In genomic region chr11:65545853-65546216, GRCh38 we compare ENCODE assay signal across 9 cellular contexts. TPM values are rescaled to one million over a fixed set of nuclear protein-coding genes. Genes with fewer than 3 reads are reported as not detected.
DNase-seq lines count a peak whose midpoint lies in the region; ATAC-seq and TF ChIP-seq lines count a peak whose summit lies in the region.
"Had no signal": no experiment of that assay in that cellular context is flagged by ENCODE, and none has a peak within 500 bp of the region (broad histone marks: within the 10 kb centered on the region; RNA-seq: fewer than 3 reads in every experiment).

No MANE protein-coding gene starts in this region.

- no peak for ATAC-seq in effector memory CD8-positive, alpha-beta T cell (replicated peaks)

- H3K36me3 Mint-ChIP-seq in Calu3 (ENCODE audit: insufficient read depth, unreplicated experiment) (peaks cover 78% of the 10 kb centered on the region), neural crest cell (ENCODE audit: low read depth) (no peaks in the 10 kb centered on the region)
- peaks cover 13% of the 10 kb centered on the region for H3K36me3 Mint-ChIP-seq in effector memory CD8-positive, alpha-beta T cell (ENCODE audit: insufficient read depth)

- no peak for DNase-seq in Calu3
- DNase-seq in NCI-H2227 (lab: John Stamatoyannopoulos, UW; ENCODE audit: unreplicated experiment), result peak; percentile 39
- DNase-seq in effector memory CD8-positive, alpha-beta T cell, result no peak
- no peak for DNase-seq in neural crest cell (ENCODE audit: low read depth, low spot score)
- no peak for DNase-seq in NAMALWA (ENCODE audit: low spot score)
- DNase-seq in substantia nigra (lab: John Stamatoyannopoulos, UW), result no peak
- DNase-seq in NCI-H526 treated with DMSO at 0.1 percent for 48 hours (lab: John Stamatoyannopoulos, UW), result no peak
- no peak for DNase-seq in NCI-H1417 (lab: John Stamatoyannopoulos, UW)
- DNase-seq: cerebellar nuclear complex had no signal

- H3K9me3 Mint-ChIP-seq in Calu3 (ENCODE audit: low read depth, unreplicated experiment), result no peaks in the 10 kb centered on the region
- H3K9me3 Mint-ChIP-seq in effector memory CD8-positive, alpha-beta T cell, result no peaks in the 10 kb centered on the region
- no peaks in the 10 kb centered on the region for H3K9me3 Mint-ChIP-seq in neural crest cell

- H3K27ac ChIP-seq in substantia nigra (ENCODE audit: low read depth, low read length, poor library complexity, severe bottlenecking), result no peak overlapping the region

- intact Hi-C loops in Calu3 (cut with micrococcal nuclease; ENCODE audit: unreplicated experiment), result no loop called here

- peak overlapping the region; percentile 54 for H3K4me3 Mint-ChIP-seq in Calu3 (ENCODE audit: low read depth, unreplicated experiment)
- H3K4me3 Mint-ChIP-seq in effector memory CD8-positive, alpha-beta T cell, result peak overlapping the region; percentile 83 to 85
- peak overlapping the region; percentile 38 for H3K4me3 Mint-ChIP-seq in neural crest cell

- BruUV-seq in Calu3 (replicated peaks; lab: Mats Ljungman, UMichigan), result no TSS peak

- peaks cover 31% of the 10 kb centered on the region for H3K4me1 Mint-ChIP-seq in Calu3 (ENCODE audit: low read depth, unreplicated experiment)
- H3K4me1 Mint-ChIP-seq in effector memory CD8-positive, alpha-beta T cell (ENCODE audit: low read depth in 2 of 2), result peaks cover 35 to 42% of the 10 kb centered on the region in 2 donors
- H3K4me1 Mint-ChIP-seq in neural crest cell, result peaks cover 22% of the 10 kb centered on the region

- TF ChIP-seq CTCF in Calu3 (IDR thresholded peaks at IDR 0.05; ENCODE audit: unreplicated experiment) (no peak), neural crest cell (conservative IDR thresholded peaks at IDR 0.05) (no peak)

- CTCF ChIA-PET in Calu3 (lab: Charles Lee), result no interaction called here

- H3K27ac Mint-ChIP-seq in Calu3 (ENCODE audit: unreplicated experiment) (peak overlapping the region; percentile 8), neural crest cell (ENCODE audit: unreplicated experiment) (no peak overlapping the region)
- peak overlapping the region; percentile 94 to 95 for H3K27ac Mint-ChIP-seq in effector memory CD8-positive, alpha-beta T cell

- H3K27me3 Mint-ChIP-seq in Calu3 (ENCODE audit: unreplicated experiment), result no peaks in the 10 kb centered on the region
- no peaks in the 10 kb centered on the region for H3K27me3 Mint-ChIP-seq in effector memory CD8-positive, alpha-beta T cell
- peaks cover 71% of the 10 kb centered on the region for H3K27me3 Mint-ChIP-seq in neural crest cell (ENCODE audit: low read depth)

RNA-seq across cellular contexts. Expression of gene LTBP3, which starts 12.3 kb away (rescaled TPM):
- 166 and 169 TPM in 2 replicates for total RNA-seq in Calu3 (2022)
- total RNA-seq in neural crest cell, result 21.0 and 22.5 TPM in 2 replicates

RNA-seq across cellular contexts. Expression of gene SCYL1, which starts 21.0 kb away (rescaled TPM):
- total RNA-seq in Calu3 (2022) (47.8 and 53.6 TPM in 2 replicates), neural crest cell (66.0 and 68.8 TPM in 2 replicates)

RNA-seq across cellular contexts. Expression of gene ZNRD2, which starts 24.4 kb away (rescaled TPM):
- total RNA-seq in Calu3 (2022) (40.7 and 45.3 TPM in 2 replicates), neural crest cell (32.2 and 33.2 TPM in 2 replicates)

RNA-seq across cellular contexts. Expression of gene FAM89B, which starts 26.5 kb away (rescaled TPM):
- 29.8 and 30.6 TPM in 2 replicates for total RNA-seq in Calu3 (2022)
- 82.4 and 86.3 TPM in 2 replicates for total RNA-seq in neural crest cell

RNA-seq across cellular contexts. Expression of gene EHBP1L1, which starts 30.0 kb away (rescaled TPM):
- total RNA-seq in Calu3 (2022), result 73.7 and 81.0 TPM in 2 replicates
- total RNA-seq in neural crest cell, result 13.6 and 15.3 TPM in 2 replicates
